24 cellular contexts compared by ENCODE assay signal in the genomic region with DNA sequence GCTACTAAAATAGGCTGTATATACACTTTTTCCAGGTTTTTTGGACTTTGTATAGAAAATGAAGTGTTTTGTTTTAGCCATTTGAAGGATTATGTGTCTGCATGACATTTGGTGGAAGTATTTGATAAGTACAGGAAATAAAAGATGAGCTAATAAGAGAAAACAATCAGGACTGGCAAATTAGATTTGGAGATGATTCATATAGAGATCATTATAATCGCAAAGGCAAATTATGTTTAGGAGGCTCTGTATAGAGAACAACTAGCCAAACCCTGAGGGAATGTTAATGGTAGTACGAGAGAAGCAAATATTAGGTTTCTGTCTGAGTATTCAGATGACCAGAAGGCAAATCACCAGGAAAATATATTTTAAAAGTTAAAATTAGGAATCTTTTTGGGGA.
"Had no signal": no experiment of that assay in that cellular context is flagged by ENCODE, and none has a peak within 500 bp of the region (broad histone marks: within the 10 kb centered on the region; RNA-seq: fewer than 3 reads in every experiment).

No MANE protein-coding gene starts in this region.

- H3K9me3 ChIP-seq: gastrocnemius medialis, suprapubic skin, tibial artery, upper lobe of right lung had no signal

- H3K4me3 Mint-ChIP-seq: memory B cell, nephron had no signal

- H2AFZ ChIP-seq: hepatocyte had no signal

- H3K4me2 ChIP-seq: hepatocyte had no signal

- H3K27me3 Mint-ChIP-seq: activated naive CD8-positive, alpha-beta T cell had no signal

- H3K4me3 ChIP-seq: gastrocnemius medialis, hepatocyte, suprapubic skin, tibial artery, upper lobe of right lung had no signal

- H3K27me3 ChIP-seq: gastrocnemius medialis, suprapubic skin, tibial artery, upper lobe of right lung had no signal

- H3K4me1 Mint-ChIP-seq: memory B cell had no signal

- DNase-seq: activated CD4-positive, alpha-beta T cell treated with anti-CD3 and anti-CD28 coated beads for 48 hours; activated CD4-positive, alpha-beta T cell treated with anti-CD3 and anti-CD28 coated beads, Interleukin-2, amount 50 U/mL, for 48 hours; activated CD8-positive, alpha-beta memory T cell treated with anti-CD3 and anti-CD28 coated beads, Interleukin-2, amount 50 U/mL, for 4 hours; activated T-cell treated with anti-CD3 and anti-CD28 coated beads, Interleukin-2, amount 50 U/mL, for 1 hour; anterior cingulate cortex; dermis blood vessel endothelial cell; effector CD4-positive, alpha-beta T cell; gastrocnemius medialis; islet precursor cell; posterior cingulate gyrus; right cardiac atrium; stimulated activated CD4-positive, alpha-beta T cell treated with anti-CD3 and anti-CD28 coated beads, Interleukin-15, amount 100 ng/mL, for 24 hours; stimulated activated naive CD4-positive, alpha-beta T cell; T-helper 9 cell; tibial artery; upper lobe of right lung had no signal

- H3K27ac Mint-ChIP-seq: activated T-helper 2 cell treated with anti-CD3 and anti-CD28 coated beads, Interferon-gamma antibody, Interleukin-2, Interleukin-4, amounts not matched to agents 10 μg/mL and 5 μg/mL and 100 μg/mL, durations not matched to agents 14 hours and 24 hours and 36 hours; memory B cell; nephron had no signal

- H3K4me1 ChIP-seq: upper lobe of right lung had no signal

- ATAC-seq: gastrocnemius medialis, right cardiac atrium had no signal

- H3K36me3 ChIP-seq: gastrocnemius medialis, suprapubic skin, tibial artery, upper lobe of right lung had no signal

- H3K36me3 Mint-ChIP-seq: memory B cell had no signal

- H3K9me3 Mint-ChIP-seq: activated T-helper 2 cell treated with anti-CD3 and anti-CD28 coated beads, Interferon-gamma antibody, Interleukin-2, Interleukin-4, amounts not matched to agents 10 μg/mL and 5 μg/mL and 100 μg/mL, durations not matched to agents 14 hours and 24 hours and 36 hours; memory B cell had no signal

- H3K27ac ChIP-seq: epithelial cell of prostate, gastrocnemius medialis, hepatocyte, suprapubic skin, tibial artery, upper lobe of right lung, VCaP had no signal
